ENCODE assay signal across 5 cellular contexts in genomic region chr18:67677489-67677888, GRCh38.
"Had no signal": no experiment of that assay in that cellular context is flagged by ENCODE, and none has a peak within 500 bp of the region (broad histone marks: within the 10 kb centered on the region; RNA-seq: fewer than 3 reads in every experiment).

No MANE protein-coding gene starts in this region.

- H3K4me3 ChIP-seq: K562 had no signal

- DNase-seq: IMR-90, KBM-7, KG1 had no signal

- H3K27ac ChIP-seq: HL-60 had no signal
